Comparison of ENCODE assay signal across 8 cellular contexts in genomic region chr5:160466889-160467554, GRCh38. TPM values are rescaled to one million over a fixed set of nuclear protein-coding genes. Genes with fewer than 3 reads are reported as not detected.
DNase-seq lines count a peak whose midpoint lies in the region; ATAC-seq and TF ChIP-seq lines count a peak whose summit lies in the region.

No MANE protein-coding gene starts in this region.

- H3K4me3 ChIP-seq in SU-DHL-6 (ENCODE audit: insufficient read depth, low read length, poor library complexity, severe bottlenecking) (peak overlapping the region; percentile 19), thoracic aorta (peak overlapping the region; percentile 57)

- CTCF ChIA-PET in activated naive CD4-positive, alpha-beta T cell treated with anti-CD3 and anti-CD28 coated beads, Interleukin-2, amount 10 ng/mL, durations not matched to agents 7 days and 5 days (lab: Charles Lee) = interaction anchor here (1.0 to 7.4 kb wide), 4 partner anchors 9 to 41 kb away, joined by 3 to 117 read pairs (median 12); no protein-coding TSS in a partner anchor

- no peak for TF ChIP-seq CTCF in SU-DHL-6 (IDR thresholded peaks at IDR 0.05; ENCODE audit: insufficient read depth, low read length, poor library complexity, severe bottlenecking)
- TF ChIP-seq CTCF in thoracic aorta (IDR thresholded peaks at IDR 0.05) = no peak

- no peak for ATAC-seq in thoracic aorta (ENCODE audit: insufficient number of reproducible peaks, low FRiP score, low read depth)

- H3K27ac Mint-ChIP-seq in activated naive CD4-positive, alpha-beta T cell treated with anti-CD3 and anti-CD28 coated beads, Interleukin-2, amount 10 ng/mL, durations not matched to agents 7 days and 5 days = peak overlapping the region; percentile 96

- H3K27me3 ChIP-seq in SU-DHL-6 (ENCODE audit: low read length) = no peaks in the 10 kb centered on the region
- H3K27me3 ChIP-seq in thoracic aorta (replicated peaks; ENCODE audit: insufficient read depth) = no peaks in the 10 kb centered on the region

- H3K36me3 ChIP-seq in SU-DHL-6 (ENCODE audit: low read length) (peaks cover 23% of the 10 kb centered on the region), thoracic aorta (no peaks in the 10 kb centered on the region)

- peaks cover 16% of the 10 kb centered on the region; the same call in 1 of the 2 replicates for H4K20me1 ChIP-seq in SU-DHL-6 (ENCODE audit: low read depth, low read length)

- peak overlapping the region; percentile 76 for H3K9ac ChIP-seq in SU-DHL-6 (ENCODE audit: low read length)

- peak overlapping the region; percentile 97 for H3K4me3 Mint-ChIP-seq in activated naive CD4-positive, alpha-beta T cell treated with anti-CD3 and anti-CD28 coated beads, Interleukin-2, amount 10 ng/mL, durations not matched to agents 7 days and 5 days

- peaks cover 31% of the 10 kb centered on the region for H3F3A ChIP-seq in SU-DHL-6 (ENCODE audit: insufficient read depth)

- H3K9me3 Mint-ChIP-seq in activated naive CD4-positive, alpha-beta T cell treated with anti-CD3 and anti-CD28 coated beads, Interleukin-2, amount 10 ng/mL, durations not matched to agents 7 days and 5 days = no peaks in the 10 kb centered on the region

- peaks cover 6% of the 10 kb centered on the region for H3K36me3 Mint-ChIP-seq in activated naive CD4-positive, alpha-beta T cell treated with anti-CD3 and anti-CD28 coated beads, Interleukin-2, amount 10 ng/mL, durations not matched to agents 7 days and 5 days

- H3K27ac ChIP-seq in SU-DHL-6 (ENCODE audit: low read depth, low read length) (peak overlapping the region; percentile 92), thoracic aorta (peak overlapping the region; percentile 14)

- H3K4me1 Mint-ChIP-seq in activated naive CD4-positive, alpha-beta T cell treated with anti-CD3 and anti-CD28 coated beads, Interleukin-2, amount 10 ng/mL, durations not matched to agents 7 days and 5 days = peaks cover 72% of the 10 kb centered on the region

- no peaks in the 10 kb centered on the region for H3K9me2 ChIP-seq in SU-DHL-6 (replicated peaks; ENCODE audit: insufficient read depth, low read length)

- no peaks in the 10 kb centered on the region for H3K9me3 ChIP-seq in SU-DHL-6 (ENCODE audit: insufficient read depth, low read length)
- no peaks in the 10 kb centered on the region for H3K9me3 ChIP-seq in thoracic aorta

- H3K79me2 ChIP-seq in SU-DHL-6 (ENCODE audit: insufficient read depth, low read length) = peaks cover 41% of the 10 kb centered on the region

- DNase-seq in activated naive CD4-positive, alpha-beta T cell treated with anti-CD3 and anti-CD28 coated beads, Interleukin-2, amount 10 ng/mL, durations not matched to agents 7 days and 5 days = no peak
- DNase-seq in activated naive CD4-positive, alpha-beta T cell treated with anti-CD3 and anti-CD28 coated beads, Interleukin-2, amount 50 U/mL, for 16 hours = no peak
- DNase-seq in glomerular visceral epithelial cell (ENCODE audit: extremely low spot score) = peak; percentile 44
- no peak for DNase-seq in thoracic aorta (ENCODE audit: low spot score)
- DNase-seq in NCI-H226 = no peak
- no peak for DNase-seq in central memory CD4-positive, alpha-beta T cell
- DNase-seq in DMS 273 treated with DMSO at 0.1 percent for 48 hours (lab: John Stamatoyannopoulos, UW) = no peak

- peaks cover 16 to 37% of the 10 kb centered on the region in 2 donors for H3K4me1 ChIP-seq in thoracic aorta (ENCODE audit: control insufficient read depth in 1 of 2, low read depth in 2 of 2)

- no peak overlapping the region for H2AFZ ChIP-seq in SU-DHL-6 (ENCODE audit: low read depth, low read length, severe bottlenecking)

- H3K4me2 ChIP-seq in SU-DHL-6 (ENCODE audit: low read depth, low read length, poor library complexity, severe bottlenecking) = peak overlapping the region; percentile 98

- peaks cover 3% of the 10 kb centered on the region for H3K27me3 Mint-ChIP-seq in activated naive CD4-positive, alpha-beta T cell treated with anti-CD3 and anti-CD28 coated beads, Interleukin-2, amount 10 ng/mL, durations not matched to agents 7 days and 5 days

RNA-seq across cellular contexts. Expression of gene PTTG1, which starts 45.4 kb away (rescaled TPM):
- total RNA-seq in thoracic aorta = 1 to 10 TPM in 1 of 2 donors, not detected in 1; 2.2 TPM

RNA-seq across cellular contexts. Expression of gene SLU7, which starts 48.1 kb away (rescaled TPM):
- 10 to 100 TPM; 62.8 to 63.5 TPM for total RNA-seq in thoracic aorta
